ENCODE assay signal across 8 cellular contexts in genomic region chrX:40104649-40105015, GRCh38. TPM values are rescaled to one million over a fixed set of nuclear protein-coding genes. Genes with fewer than 3 reads are reported as not detected.
A peak's percentile ranks its signal among the peaks of the same experiment; 100 is the strongest.
DNase-seq lines count a peak whose midpoint lies in the region; ATAC-seq, FAIRE-seq and TF ChIP-seq lines count a peak whose summit lies in the region.

No MANE protein-coding gene starts in this region.

- no peaks in the 10 kb centered on the region for H4K20me1 ChIP-seq in KMS-11 (ENCODE audit: insufficient read depth)

- DNase-seq in ACHN, result peak; percentile 37
- no peak for DNase-seq in GM12891 (ENCODE audit: insufficient read length, low spot score)
- DNase-seq in astrocyte of the cerebellum (ENCODE audit: low read depth), result no peak
- peak; percentile 63 to 65 for DNase-seq in left colon
- DNase-seq in thyroid gland, result peak; percentile 50 to 54
- no peak for DNase-seq in iPS-NIHi7 (ENCODE audit: extremely low spot score)
- no peak for DNase-seq in G401 (ENCODE audit: low spot score)

- H3K4me3 ChIP-seq in KMS-11 (IDR thresholded peaks at IDR 0.05; ENCODE audit: insufficient read depth, low read depth, low read length) (no peak overlapping the region), astrocyte of the cerebellum (ENCODE audit: low read depth, low read length) (peak overlapping the region; percentile 38), thyroid gland (replicated peaks in 1 of 3) (peak overlapping the region in 2 of 3 donors; percentile 20 to 35)

- H3K4me1 ChIP-seq in KMS-11 (ENCODE audit: low read depth, poor library complexity, severe bottlenecking), result peaks cover 51% of the 10 kb centered on the region
- peaks cover 23 to 50% of the 10 kb centered on the region in 2 donors for H3K4me1 ChIP-seq in thyroid gland

- intact Hi-C loops in left colon (cut with DNase I, micrococcal nuclease), result loop anchor here in 1 of 2 donors (5.0 kb wide), 1 partner anchor 68 kb away; no protein-coding TSS in a partner anchor
- intact Hi-C loops in thyroid gland (cut with DNase I), result loop anchor here (5.0 kb wide), 1 partner anchor 63 kb away; no protein-coding TSS in a partner anchor

- TF ChIP-seq CTCF in KMS-11 (conservative IDR thresholded peaks at IDR 0.05; ENCODE audit: low read depth, low read length), result no peak
- no peak for TF ChIP-seq CTCF in astrocyte of the cerebellum (IDR thresholded peaks at IDR 0.05; ENCODE audit: low read depth, low read length, missing control alignments)
- TF ChIP-seq CTCF in thyroid gland (IDR thresholded peaks at IDR 0.05), result no peak

- H3K9me3 ChIP-seq in thyroid gland, result no peaks in the 10 kb centered on the region

- H3K36me3 ChIP-seq in KMS-11 (ENCODE audit: insufficient read depth) (no peaks in the 10 kb centered on the region), thyroid gland (no peaks in the 10 kb centered on the region)

- H3K27ac ChIP-seq in KMS-11 (peak overlapping the region; percentile 97), thyroid gland (peak overlapping the region; percentile 63 to 93 (median 81))

- peaks cover 34% of the 10 kb centered on the region; the same call in 1 of the 2 replicates for H3K79me2 ChIP-seq in KMS-11 (ENCODE audit: insufficient read depth, low read depth)

- no peak overlapping the region for H2AFZ ChIP-seq in KMS-11 (ENCODE audit: low read depth)

- in situ Hi-C loops in ACHN (cut with HindIII; ENCODE audit: low pct_ligation_motif_present, low pct_unique_long_range_greater_than_20kb, low sequenced_read_pairs), result no loop called here
- in situ Hi-C loops in astrocyte of the cerebellum (cut with HindIII; ENCODE audit: low sequenced_read_pairs), result no loop called here
- in situ Hi-C loops in G401 (cut with HindIII; ENCODE audit: low sequenced_read_pairs), result no loop called here

- WGBS in thyroid gland, 2 donors, result no CpG with 5 or more reads among the region's 39 CpGs

- H3K27me3 ChIP-seq in KMS-11 (ENCODE audit: insufficient read depth, low read depth) (no peaks in the 10 kb centered on the region), thyroid gland (no peaks in the 10 kb centered on the region)

- FAIRE-seq in GM12891 (lab: Jason Lieb, UNC), result peak; percentile 88

- TF ChIP-seq POLR2A in GM12891 (IDR thresholded peaks at IDR 0.05; ENCODE audit: low read depth, low read length) (no peak), thyroid gland (IDR thresholded peaks at IDR 0.05) (no peak)

- peak overlapping the region; percentile 92 for H3K9ac ChIP-seq in KMS-11

- H3K4me2 ChIP-seq in KMS-11, result peak overlapping the region; percentile 66

- ATAC-seq in left colon, result peak; percentile 8

TF ChIP-seq in GM12891, 5 proteins besides CTCF, POLR2A, EP300 and RAD21:
- TF ChIP-seq PAX5 (IDR thresholded peaks at IDR 0.05; ENCODE audit: insufficient read depth, low read length, severe bottlenecking) (no peak), POLR2AphosphoS5 (IDR thresholded peaks at IDR 0.05; ENCODE audit: low read depth, low read length) (no peak), POU2F2 (IDR thresholded peaks at IDR 0.05; ENCODE audit: low read depth, low read length) (no peak), TAF1 (IDR thresholded peaks at IDR 0.05; ENCODE audit: low read depth, low read length) (no peak), SPI1 (IDR thresholded peaks at IDR 0.05; ENCODE audit: low read depth, low read length) (no peak)
TF ChIP-seq in GM12891: peak in this region for 0.

RNA-seq across cellular contexts. Expression of gene BCOR, which starts 6.9 kb away (rescaled TPM):
- 5.5 TPM for polyA plus RNA-seq in GM12891 (2012; ENCODE audit: low read depth, missing spikeins)
- total RNA-seq in left colon (10 to 100 TPM; 19.0 to 24.4 TPM), thyroid gland (10 to 100 TPM; 30.9 to 67.4 (median 42.4) TPM)
- 21.3 and 28.8 TPM in 2 replicates for total RNA-seq in G401 (2014; rRNA removed; shearing (Covaris generic))

Comparison
In these comparisons a context has a peak if more than half of its experiments do, and no peak if none do; other contexts are left out.
1. DNase-seq: peak in ACHN (single experiment), left colon (2 of 2) and thyroid gland (2 of 2); none in GM12891 (single experiment), astrocyte of the cerebellum (single experiment), iPS-NIHi7 (single experiment) and G401 (single experiment).